In the genomic region with DNA sequence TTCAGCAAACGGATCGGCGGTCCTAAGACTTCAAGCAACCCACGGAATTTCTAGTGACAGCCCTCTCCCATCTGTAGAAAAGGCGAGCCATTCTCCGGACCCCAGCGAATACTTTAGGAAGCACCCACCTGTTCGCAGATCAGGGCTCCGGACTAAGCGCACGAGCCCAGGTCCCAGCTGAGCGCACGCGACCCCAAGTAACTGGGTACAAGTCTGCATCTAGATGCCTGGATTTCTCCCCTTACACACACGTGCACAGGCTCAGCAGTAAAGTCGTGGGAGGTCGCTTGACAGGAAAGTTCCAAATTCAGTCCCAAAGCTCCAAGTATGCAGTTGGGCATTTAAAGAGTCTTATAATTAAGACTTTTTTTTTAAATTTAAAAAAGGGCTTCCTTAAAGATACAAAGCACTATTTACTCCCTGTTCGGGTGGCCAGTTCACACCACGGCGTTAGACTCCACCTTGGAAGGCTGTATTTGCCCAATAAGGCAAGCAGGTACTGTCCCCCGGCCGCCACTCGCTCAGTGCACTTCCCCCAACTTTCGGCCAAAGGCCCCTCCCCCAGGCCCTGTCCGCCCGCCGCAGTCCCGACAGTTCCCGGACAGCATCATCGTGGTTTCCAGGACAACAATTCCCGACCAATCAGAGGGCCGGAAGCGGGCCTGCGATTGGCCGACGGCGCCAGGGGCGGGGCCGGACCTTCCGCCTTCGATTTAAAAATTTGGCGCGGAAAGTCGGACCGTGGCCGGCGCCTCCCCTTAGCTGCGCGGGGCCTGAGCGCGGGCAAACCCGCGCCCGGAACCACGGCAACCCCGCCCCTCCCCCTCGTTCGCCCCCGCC, we compare ENCODE assay signal across 1 cellular context.
TF ChIP-seq lines count a peak whose summit lies in the region.

Gene E2F8, minus strand, starts transcription at position 526 of the 840 bp plus-strand sequence. CDS start 824 bp downstream, outside the sequence.

TF ChIP-seq in HEK293, 187 proteins besides CTCF, POLR2A, EP300 and RAD21 (continued from another document and continues in another):
- no peak for TF ChIP-seq ZNF629 (tag by site-specific recombination; IDR thresholded peaks at IDR 0.05)
- no peak for TF ChIP-seq MYNN (tag by site-specific recombination; IDR thresholded peaks at IDR 0.05; ENCODE audit: borderline replicate concordance)
- no peak for TF ChIP-seq ZNF138 (tag by site-specific recombination; IDR thresholded peaks at IDR 0.05; ENCODE audit: borderline replicate concordance)
- no peak for TF ChIP-seq ZBTB7A (tag by site-specific recombination; IDR thresholded peaks at IDR 0.05; ENCODE audit: low read depth)
- no peak for TF ChIP-seq SETDB1 (IDR thresholded peaks at IDR 0.05; ENCODE audit: insufficient read length, low read length)
- TF ChIP-seq SCRT1 (tag by site-specific recombination; IDR thresholded peaks at IDR 0.05; ENCODE audit: borderline replicate concordance) = peak; percentile 71; the same call in 1 of the 2 replicates
- no peak for TF ChIP-seq IKZF3 (tag by site-specific recombination; IDR thresholded peaks at IDR 0.05)
- TF ChIP-seq ZNF48 (tag by site-specific recombination; IDR thresholded peaks at IDR 0.05) = no peak
- no peak for TF ChIP-seq ZNF10 (tag by site-specific recombination; IDR thresholded peaks at IDR 0.05)
- TF ChIP-seq ZNF513 (tag by site-specific recombination; IDR thresholded peaks at IDR 0.05) = no peak
- TF ChIP-seq, protein P1, sequence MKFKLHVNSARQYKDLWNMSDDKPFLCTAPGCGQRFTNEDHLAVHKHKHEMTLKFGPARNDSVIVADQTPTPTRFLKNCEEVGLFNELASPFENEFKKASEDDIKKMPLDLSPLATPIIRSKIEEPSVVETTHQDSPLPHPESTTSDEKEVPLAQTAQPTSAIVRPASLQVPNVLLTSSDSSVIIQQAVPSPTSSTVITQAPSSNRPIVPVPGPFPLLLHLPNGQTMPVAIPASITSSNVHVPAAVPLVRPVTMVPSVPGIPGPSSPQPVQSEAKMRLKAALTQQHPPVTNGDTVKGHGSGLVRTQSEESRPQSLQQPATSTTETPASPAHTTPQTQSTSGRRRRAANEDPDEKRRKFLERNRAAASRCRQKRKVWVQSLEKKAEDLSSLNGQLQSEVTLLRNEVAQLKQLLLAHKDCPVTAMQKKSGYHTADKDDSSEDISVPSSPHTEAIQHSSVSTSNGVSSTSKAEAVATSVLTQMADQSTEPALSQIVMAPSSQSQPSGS (tag by site-specific recombination; IDR thresholded peaks at IDR 0.05; ENCODE audit: low read depth) = no peak
- TF ChIP-seq WT1 (tag by site-specific recombination; IDR thresholded peaks at IDR 0.05) = peak; percentile 61
- no peak for TF ChIP-seq ZNF292 (tag by site-specific recombination; IDR thresholded peaks at IDR 0.05; ENCODE audit: borderline replicate concordance, low read depth)
- no peak for TF ChIP-seq ZNF610 (tag by site-specific recombination; IDR thresholded peaks at IDR 0.05; ENCODE audit: borderline replicate concordance)
- peak; percentile 63; the same call in 1 of the 2 replicates for TF ChIP-seq ZNF362 (tag by site-specific recombination; IDR thresholded peaks at IDR 0.05)
- no peak for TF ChIP-seq KLF17 (tag by site-specific recombination; IDR thresholded peaks at IDR 0.05)
- no peak for TF ChIP-seq ZNF837 (tag by site-specific recombination; IDR thresholded peaks at IDR 0.05)
- TF ChIP-seq RBAK (tag by site-specific recombination; IDR thresholded peaks at IDR 0.05) = no peak
- TF ChIP-seq, protein P2, sequence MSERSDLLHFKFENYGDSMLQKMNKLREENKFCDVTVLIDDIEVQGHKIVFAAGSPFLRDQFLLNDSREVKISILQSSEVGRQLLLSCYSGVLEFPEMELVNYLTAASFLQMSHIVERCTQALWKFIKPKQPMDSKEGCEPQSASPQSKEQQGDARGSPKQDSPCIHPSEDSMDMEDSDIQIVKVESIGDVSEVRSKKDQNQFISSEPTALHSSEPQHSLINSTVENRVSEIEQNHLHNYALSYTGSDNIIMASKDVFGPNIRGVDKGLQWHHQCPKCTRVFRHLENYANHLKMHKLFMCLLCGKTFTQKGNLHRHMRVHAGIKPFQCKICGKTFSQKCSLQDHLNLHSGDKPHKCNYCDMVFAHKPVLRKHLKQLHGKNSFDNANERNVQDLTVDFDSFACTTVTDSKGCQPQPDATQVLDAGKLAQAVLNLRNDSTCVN (tag by site-specific recombination; optimal IDR thresholded peaks at IDR 0.05) = peak; percentile 82
- TF ChIP-seq BCL11A (tag by site-specific recombination; IDR thresholded peaks at IDR 0.05; ENCODE audit: low read depth) = peak; percentile 70
- no peak for TF ChIP-seq ZNF24 (tag by site-specific recombination; IDR thresholded peaks at IDR 0.05)
- TF ChIP-seq REST (tag by site-specific recombination; IDR thresholded peaks at IDR 0.05) = no peak
- no peak for TF ChIP-seq KLF16 (tag by site-specific recombination; IDR thresholded peaks at IDR 0.05)
- TF ChIP-seq GLI4 (tag by site-specific recombination; IDR thresholded peaks at IDR 0.05) = no peak
- TF ChIP-seq, protein P3, sequence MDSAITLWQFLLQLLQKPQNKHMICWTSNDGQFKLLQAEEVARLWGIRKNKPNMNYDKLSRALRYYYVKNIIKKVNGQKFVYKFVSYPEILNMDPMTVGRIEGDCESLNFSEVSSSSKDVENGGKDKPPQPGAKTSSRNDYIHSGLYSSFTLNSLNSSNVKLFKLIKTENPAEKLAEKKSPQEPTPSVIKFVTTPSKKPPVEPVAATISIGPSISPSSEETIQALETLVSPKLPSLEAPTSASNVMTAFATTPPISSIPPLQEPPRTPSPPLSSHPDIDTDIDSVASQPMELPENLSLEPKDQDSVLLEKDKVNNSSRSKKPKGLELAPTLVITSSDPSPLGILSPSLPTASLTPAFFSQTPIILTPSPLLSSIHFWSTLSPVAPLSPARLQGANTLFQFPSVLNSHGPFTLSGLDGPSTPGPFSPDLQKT (IDR thresholded peaks at IDR 0.05; ENCODE audit: borderline replicate concordance, low read depth, low read length) = no peak
- no peak for TF ChIP-seq ZNF350 (tag by site-specific recombination; IDR thresholded peaks at IDR 0.05)
- TF ChIP-seq ZSCAN30 (tag by site-specific recombination; IDR thresholded peaks at IDR 0.05) = no peak
- no peak for TF ChIP-seq ZNF2 (tag by site-specific recombination; IDR thresholded peaks at IDR 0.05)
- TF ChIP-seq ZNF23 (tag by site-specific recombination; IDR thresholded peaks at IDR 0.05; ENCODE audit: borderline replicate concordance) = no peak
- no peak for TF ChIP-seq YY2 (tag by site-specific recombination; IDR thresholded peaks at IDR 0.05)
- TF ChIP-seq TSHZ1 (tag by site-specific recombination; IDR thresholded peaks at IDR 0.05; ENCODE audit: borderline replicate concordance) = no peak
- TF ChIP-seq ZNF530 (tag by site-specific recombination; IDR thresholded peaks at IDR 0.05; ENCODE audit: low read depth) = no peak
- TF ChIP-seq ZNF561 (tag by site-specific recombination; IDR thresholded peaks at IDR 0.05; ENCODE audit: borderline replicate concordance) = no peak
- TF ChIP-seq ZBTB17 (tag by site-specific recombination; IDR thresholded peaks at IDR 0.05) = peak; percentile 75
- no peak for TF ChIP-seq ZNF560 (tag by site-specific recombination; IDR thresholded peaks at IDR 0.05; ENCODE audit: borderline replicate concordance)
- no peak for TF ChIP-seq ZNF571 (tag by site-specific recombination; IDR thresholded peaks at IDR 0.05)
- 0 out of 2 replicates have a peak, but pooled peaks have one; percentile 37 for TF ChIP-seq ZFP37 (tag by site-specific recombination; IDR thresholded peaks at IDR 0.05)
- no peak for TF ChIP-seq ZBTB48 (tag by site-specific recombination; IDR thresholded peaks at IDR 0.05)
- no peak for TF ChIP-seq FEZF1 (tag by site-specific recombination; IDR thresholded peaks at IDR 0.05)
- no peak for TF ChIP-seq PRDM6 (tag by site-specific recombination; IDR thresholded peaks at IDR 0.05)
